4 cellular contexts compared by ENCODE assay signal in genomic region chr2:125853626-125854025, GRCh38.
"Had no signal": no experiment of that assay in that cellular context is flagged by ENCODE, and none has a peak within 500 bp of the region (broad histone marks: within the 10 kb centered on the region; RNA-seq: fewer than 3 reads in every experiment).

No MANE protein-coding gene starts in this region.

- H3K4me3 Mint-ChIP-seq: GM23338, H9 had no signal

- DNase-seq: H9, HCEC 1CT, IMR-90 had no signal

- H3K9me3 Mint-ChIP-seq: GM23338 had no signal

- H3K4me3 ChIP-seq: GM23338 had no signal

- H2AFZ ChIP-seq: GM23338 had no signal

- H3K27ac Mint-ChIP-seq: GM23338, H9 had no signal

- H3K4me2 ChIP-seq: GM23338 had no signal
